Comparison of ENCODE assay signal across 1 cellular context in the genomic region with DNA sequence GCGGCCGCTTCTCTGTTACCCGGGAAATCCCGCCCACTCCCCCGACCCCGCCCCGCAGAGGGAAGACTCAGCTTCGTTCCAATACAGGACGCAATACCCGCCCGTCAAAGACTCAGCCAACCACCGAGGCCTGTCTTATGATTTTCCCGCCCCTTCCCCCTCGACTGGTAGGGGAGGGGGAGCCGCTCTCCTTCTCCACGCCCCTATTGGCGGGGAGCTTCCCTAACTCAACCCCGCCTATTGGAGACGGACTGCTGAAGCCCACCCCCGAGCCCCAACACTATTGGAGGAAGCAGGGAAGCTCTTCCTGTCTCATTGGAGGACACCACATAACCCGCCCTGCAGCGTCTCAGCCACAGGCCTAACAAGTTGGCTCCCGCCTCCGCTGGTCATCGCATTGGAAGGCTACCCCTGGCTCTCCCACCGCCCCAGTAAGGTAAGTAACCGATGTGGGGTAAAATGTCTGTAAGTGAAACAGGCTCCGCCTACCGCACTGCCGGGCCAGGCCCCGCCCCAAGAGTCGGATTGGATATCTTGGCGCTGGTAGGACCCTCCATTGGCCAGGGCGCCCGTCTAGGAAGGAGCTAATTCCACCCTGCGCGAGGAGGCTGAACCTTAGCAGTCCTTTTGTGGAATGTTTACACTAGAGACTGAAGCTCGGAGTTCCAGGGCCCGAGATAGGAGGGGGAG.
TF ChIP-seq lines count a peak whose summit lies in the region.

A gene (minus strand): TSS at position 17 of the 690 bp plus-strand sequence. CDS start 21,315 bp downstream, outside the sequence.

TF ChIP-seq in H1, 55 proteins besides CTCF, POLR2A, EP300 and RAD21:
- TF ChIP-seq SIX5 (IDR thresholded peaks at IDR 0.05; ENCODE audit: low read depth, low read length) (no peak), POLR2AphosphoS5 (IDR thresholded peaks at IDR 0.05; ENCODE audit: low read depth, low read length) (peak; percentile 56; the same call in 1 of the 2 replicates), SP2 (IDR thresholded peaks at IDR 0.05; ENCODE audit: low read length) (peak; percentile 85), MAFK (IDR thresholded peaks at IDR 0.05; ENCODE audit: low read depth, low read length) (no peak), SP1 (IDR thresholded peaks at IDR 0.05; ENCODE audit: low read depth, low read length) (peak; percentile 96), CBX5 (IDR thresholded peaks at IDR 0.05; ENCODE audit: low read depth, low read length) (no peak), CEBPB (IDR thresholded peaks at IDR 0.05; ENCODE audit: low read depth, low read length) (no peak), HDAC2 (IDR thresholded peaks at IDR 0.05; ENCODE audit: borderline replicate concordance in 1 of 2, low read depth in 2 of 2, low read length in 2 of 2) (no peak; a peak in 1 of 4 replicates), SRF (IDR thresholded peaks at IDR 0.05; ENCODE audit: low read depth, low read length) (no peak), POU5F1 (IDR thresholded peaks at IDR 0.05; ENCODE audit: low read depth, low read length) (no peak), TEAD4 (IDR thresholded peaks at IDR 0.05; ENCODE audit: low read depth, low read length) (no peak), CBX8 (IDR thresholded peaks at IDR 0.05; ENCODE audit: borderline replicate concordance, low read depth, low read length) (no peak), NRF1 (IDR thresholded peaks at IDR 0.05; ENCODE audit: low read depth, low read length) (no peak), KDM4A (IDR thresholded peaks at IDR 0.05; ENCODE audit: low read depth, low read length, severe bottlenecking) (no peak), KDM5A (IDR thresholded peaks at IDR 0.05; ENCODE audit: low read length) (no peak), CREB1 (IDR thresholded peaks at IDR 0.05) (peak; percentile 21), TAF1 (IDR thresholded peaks at IDR 0.05; ENCODE audit: low read depth, low read length) (peak; percentile 72), CHD2 (IDR thresholded peaks at IDR 0.05; ENCODE audit: low read length) (peak; percentile 88), EZH2 (IDR thresholded peaks at IDR 0.05; ENCODE audit: low read depth, low read length, severe bottlenecking) (no peak), YY1 (IDR thresholded peaks at IDR 0.05; ENCODE audit: low read depth, low read length) (0 out of 2 replicates have a peak, but pooled peaks have one; percentile 28), JUN (IDR thresholded peaks at IDR 0.05; ENCODE audit: low read depth, low read length) (no peak), SP4 (IDR thresholded peaks at IDR 0.05; ENCODE audit: low read length) (peak; percentile 54), TCF12 (IDR thresholded peaks at IDR 0.05; ENCODE audit: low read depth, low read length) (no peak), HDAC6 (IDR thresholded peaks at IDR 0.05; ENCODE audit: low read depth, low read length) (no peak), EGR1 (IDR thresholded peaks at IDR 0.05; ENCODE audit: borderline replicate concordance, low read depth, low read length) (0 out of 2 replicates have a peak, but pooled peaks have one; percentile 29), TBP (IDR thresholded peaks at IDR 0.05; ENCODE audit: low read depth, low read length) (peak; percentile 75)
- TF ChIP-seq, protein P1, sequence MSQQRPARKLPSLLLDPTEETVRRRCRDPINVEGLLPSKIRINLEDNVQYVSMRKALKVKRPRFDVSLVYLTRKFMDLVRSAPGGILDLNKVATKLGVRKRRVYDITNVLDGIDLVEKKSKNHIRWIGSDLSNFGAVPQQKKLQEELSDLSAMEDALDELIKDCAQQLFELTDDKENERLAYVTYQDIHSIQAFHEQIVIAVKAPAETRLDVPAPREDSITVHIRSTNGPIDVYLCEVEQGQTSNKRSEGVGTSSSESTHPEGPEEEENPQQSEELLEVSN (IDR thresholded peaks at IDR 0.05), result peak; percentile 57; the same call in 1 of the 2 replicates
- TF ChIP-seq, protein P2, sequence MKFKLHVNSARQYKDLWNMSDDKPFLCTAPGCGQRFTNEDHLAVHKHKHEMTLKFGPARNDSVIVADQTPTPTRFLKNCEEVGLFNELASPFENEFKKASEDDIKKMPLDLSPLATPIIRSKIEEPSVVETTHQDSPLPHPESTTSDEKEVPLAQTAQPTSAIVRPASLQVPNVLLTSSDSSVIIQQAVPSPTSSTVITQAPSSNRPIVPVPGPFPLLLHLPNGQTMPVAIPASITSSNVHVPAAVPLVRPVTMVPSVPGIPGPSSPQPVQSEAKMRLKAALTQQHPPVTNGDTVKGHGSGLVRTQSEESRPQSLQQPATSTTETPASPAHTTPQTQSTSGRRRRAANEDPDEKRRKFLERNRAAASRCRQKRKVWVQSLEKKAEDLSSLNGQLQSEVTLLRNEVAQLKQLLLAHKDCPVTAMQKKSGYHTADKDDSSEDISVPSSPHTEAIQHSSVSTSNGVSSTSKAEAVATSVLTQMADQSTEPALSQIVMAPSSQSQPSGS (IDR thresholded peaks at IDR 0.05; ENCODE audit: low read length), result no peak
- TF ChIP-seq, protein P3, sequence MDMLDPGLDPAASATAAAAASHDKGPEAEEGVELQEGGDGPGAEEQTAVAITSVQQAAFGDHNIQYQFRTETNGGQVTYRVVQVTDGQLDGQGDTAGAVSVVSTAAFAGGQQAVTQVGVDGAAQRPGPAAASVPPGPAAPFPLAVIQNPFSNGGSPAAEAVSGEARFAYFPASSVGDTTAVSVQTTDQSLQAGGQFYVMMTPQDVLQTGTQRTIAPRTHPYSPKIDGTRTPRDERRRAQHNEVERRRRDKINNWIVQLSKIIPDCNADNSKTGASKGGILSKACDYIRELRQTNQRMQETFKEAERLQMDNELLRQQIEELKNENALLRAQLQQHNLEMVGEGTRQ (IDR thresholded peaks at IDR 0.05; ENCODE audit: low read length), result no peak
TF ChIP-seq in H1: peak in this region for 11.
